ENCODE assay signal across 1 cellular context in the genomic region with DNA sequence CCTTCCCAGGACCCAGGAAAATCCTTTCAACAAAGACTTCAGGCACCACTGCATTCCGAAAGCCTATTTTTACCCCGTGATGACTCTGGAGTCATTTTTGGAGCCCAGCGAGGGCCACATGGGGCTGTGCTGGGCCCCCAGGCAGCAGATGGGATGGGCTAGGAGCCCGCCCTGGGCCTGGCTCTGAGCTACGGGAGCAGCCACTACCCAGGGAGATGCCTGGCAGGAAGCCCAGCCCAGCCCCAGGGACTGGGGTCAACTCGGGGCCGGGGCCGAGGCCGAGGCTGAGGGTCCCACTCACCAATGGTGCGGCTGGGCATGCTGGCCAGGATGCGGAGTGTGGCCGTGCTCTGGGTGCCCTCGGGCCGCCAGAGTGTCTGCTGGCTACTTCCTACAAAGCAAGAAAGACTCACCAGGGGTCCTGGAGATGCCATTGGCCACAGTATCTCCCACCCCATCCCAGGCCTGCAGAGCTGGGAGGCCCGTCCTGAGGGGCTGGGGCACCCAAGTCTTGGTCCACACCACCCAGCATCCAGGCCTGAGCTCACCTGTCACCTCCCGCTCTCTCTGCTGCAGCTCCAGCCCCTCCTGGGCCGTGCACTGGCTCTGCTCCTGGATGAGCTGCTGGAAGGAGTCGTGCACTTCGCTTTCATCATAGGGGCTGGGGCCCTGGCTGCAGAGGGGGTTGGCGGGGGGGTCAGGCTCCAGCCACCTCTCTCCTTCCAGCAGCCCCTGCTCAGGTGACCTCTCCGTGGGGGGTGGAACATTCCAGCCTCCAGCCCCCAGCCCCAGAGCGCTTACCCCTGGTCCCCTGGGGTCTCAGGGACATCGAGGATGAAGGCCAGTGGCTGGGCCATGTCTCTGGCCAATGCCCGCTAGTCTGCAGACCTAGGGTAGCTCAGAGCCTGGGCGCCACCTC.
TF ChIP-seq lines count a peak whose summit lies in the region.

No MANE protein-coding gene starts in this region.

TF ChIP-seq in K562, 482 proteins besides CTCF, POLR2A, EP300 and RAD21:
- TF ChIP-seq RBM22 (IDR thresholded peaks at IDR 0.05; ENCODE audit: low read depth, low read length, poor library complexity, severe bottlenecking) (no peak), POLR2AphosphoS5 (IDR thresholded peaks at IDR 0.05; ENCODE audit: control insufficient read depth, insufficient read depth, low read depth, low read length) (peak; percentile 10; the same call in 1 of the 2 replicates), KDM1A (IDR thresholded peaks at IDR 0.05) (no peak), ZNF445 (CRISPR knock-in tag; IDR thresholded peaks at IDR 0.05; ENCODE audit: low read depth) (no peak), PRMT5 (CRISPR knock-in tag; IDR thresholded peaks at IDR 0.05) (no peak), PHB2 (IDR thresholded peaks at IDR 0.05; ENCODE audit: low read depth) (no peak), RBFOX2 (IDR thresholded peaks at IDR 0.05; ENCODE audit: low read depth, low read length) (peak; percentile 10; the same call in 1 of the 2 replicates), JUND (IDR thresholded peaks at IDR 0.05; ENCODE audit: borderline replicate concordance, low read depth, low read length) (no peak), JUND (tag; IDR thresholded peaks at IDR 0.05; ENCODE audit: borderline replicate concordance, low read depth, low read length) (no peak), SRSF3 (IDR thresholded peaks at IDR 0.05; ENCODE audit: insufficient read depth, low read length) (no peak), MCM3 (IDR thresholded peaks at IDR 0.05) (no peak), ZZZ3 (IDR thresholded peaks at IDR 0.05) (no peak), CSDE1 (IDR thresholded peaks at IDR 0.05) (no peak)
- TF ChIP-seq, protein P1, sequence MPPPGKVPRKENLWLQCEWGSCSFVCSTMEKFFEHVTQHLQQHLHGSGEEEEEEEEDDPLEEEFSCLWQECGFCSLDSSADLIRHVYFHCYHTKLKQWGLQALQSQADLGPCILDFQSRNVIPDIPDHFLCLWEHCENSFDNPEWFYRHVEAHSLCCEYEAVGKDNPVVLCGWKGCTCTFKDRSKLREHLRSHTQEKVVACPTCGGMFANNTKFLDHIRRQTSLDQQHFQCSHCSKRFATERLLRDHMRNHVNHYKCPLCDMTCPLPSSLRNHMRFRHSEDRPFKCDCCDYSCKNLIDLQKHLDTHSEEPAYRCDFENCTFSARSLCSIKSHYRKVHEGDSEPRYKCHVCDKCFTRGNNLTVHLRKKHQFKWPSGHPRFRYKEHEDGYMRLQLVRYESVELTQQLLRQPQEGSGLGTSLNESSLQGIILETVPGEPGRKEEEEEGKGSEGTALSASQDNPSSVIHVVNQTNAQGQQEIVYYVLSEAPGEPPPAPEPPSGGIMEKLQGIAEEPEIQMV (tag; conservative IDR thresholded peaks at IDR 0.05; ENCODE audit: low read depth), result no peak
- TF ChIP-seq, protein P2, sequence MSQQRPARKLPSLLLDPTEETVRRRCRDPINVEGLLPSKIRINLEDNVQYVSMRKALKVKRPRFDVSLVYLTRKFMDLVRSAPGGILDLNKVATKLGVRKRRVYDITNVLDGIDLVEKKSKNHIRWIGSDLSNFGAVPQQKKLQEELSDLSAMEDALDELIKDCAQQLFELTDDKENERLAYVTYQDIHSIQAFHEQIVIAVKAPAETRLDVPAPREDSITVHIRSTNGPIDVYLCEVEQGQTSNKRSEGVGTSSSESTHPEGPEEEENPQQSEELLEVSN (IDR thresholded peaks at IDR 0.05; ENCODE audit: borderline replicate concordance in 1 of 2, extremely low read depth in 1 of 2, insufficient read depth in 1 of 2, insufficient read length in 1 of 2, low read depth in 1 of 2, low read length in 1 of 2, poor library complexity in 1 of 2, severe bottlenecking in 1 of 2), result no peak
- TF ChIP-seq, protein P3, sequence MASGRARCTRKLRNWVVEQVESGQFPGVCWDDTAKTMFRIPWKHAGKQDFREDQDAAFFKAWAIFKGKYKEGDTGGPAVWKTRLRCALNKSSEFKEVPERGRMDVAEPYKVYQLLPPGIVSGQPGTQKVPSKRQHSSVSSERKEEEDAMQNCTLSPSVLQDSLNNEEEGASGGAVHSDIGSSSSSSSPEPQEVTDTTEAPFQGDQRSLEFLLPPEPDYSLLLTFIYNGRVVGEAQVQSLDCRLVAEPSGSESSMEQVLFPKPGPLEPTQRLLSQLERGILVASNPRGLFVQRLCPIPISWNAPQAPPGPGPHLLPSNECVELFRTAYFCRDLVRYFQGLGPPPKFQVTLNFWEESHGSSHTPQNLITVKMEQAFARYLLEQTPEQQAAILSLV (tag; IDR thresholded peaks at IDR 0.05), result no peak
- TF ChIP-seq, protein P4, sequence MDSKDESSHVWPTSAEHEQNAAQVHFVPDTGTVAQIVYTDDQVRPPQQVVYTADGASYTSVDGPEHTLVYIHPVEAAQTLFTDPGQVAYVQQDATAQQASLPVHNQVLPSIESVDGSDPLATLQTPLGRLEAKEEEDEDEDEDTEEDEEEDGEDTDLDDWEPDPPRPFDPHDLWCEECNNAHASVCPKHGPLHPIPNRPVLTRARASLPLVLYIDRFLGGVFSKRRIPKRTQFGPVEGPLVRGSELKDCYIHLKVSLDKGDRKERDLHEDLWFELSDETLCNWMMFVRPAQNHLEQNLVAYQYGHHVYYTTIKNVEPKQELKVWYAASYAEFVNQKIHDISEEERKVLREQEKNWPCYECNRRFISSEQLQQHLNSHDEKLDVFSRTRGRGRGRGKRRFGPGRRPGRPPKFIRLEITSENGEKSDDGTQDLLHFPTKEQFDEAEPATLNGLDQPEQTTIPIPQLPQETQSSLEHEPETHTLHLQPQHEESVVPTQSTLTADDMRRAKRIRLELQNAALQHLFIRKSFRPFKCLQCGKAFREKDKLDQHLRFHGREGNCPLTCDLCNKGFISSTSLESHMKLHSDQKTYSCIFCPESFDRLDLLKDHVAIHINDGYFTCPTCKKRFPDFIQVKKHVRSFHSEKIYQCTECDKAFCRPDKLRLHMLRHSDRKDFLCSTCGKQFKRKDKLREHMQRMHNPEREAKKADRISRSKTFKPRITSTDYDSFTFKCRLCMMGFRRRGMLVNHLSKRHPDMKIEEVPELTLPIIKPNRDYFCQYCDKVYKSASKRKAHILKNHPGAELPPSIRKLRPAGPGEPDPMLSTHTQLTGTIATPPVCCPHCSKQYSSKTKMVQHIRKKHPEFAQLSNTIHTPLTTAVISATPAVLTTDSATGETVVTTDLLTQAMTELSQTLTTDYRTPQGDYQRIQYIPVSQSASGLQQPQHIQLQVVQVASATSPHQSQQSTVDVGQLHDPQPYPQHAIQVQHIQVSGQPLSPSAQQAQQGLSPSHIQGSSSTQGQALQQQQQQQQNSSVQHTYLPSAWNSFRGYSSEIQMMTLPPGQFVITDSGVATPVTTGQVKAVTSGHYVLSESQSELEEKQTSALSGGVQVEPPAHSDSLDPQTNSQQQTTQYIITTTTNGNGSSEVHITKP (IDR thresholded peaks at IDR 0.05; ENCODE audit: partially characterized antibody), result no peak
- TF ChIP-seq, protein P5, sequence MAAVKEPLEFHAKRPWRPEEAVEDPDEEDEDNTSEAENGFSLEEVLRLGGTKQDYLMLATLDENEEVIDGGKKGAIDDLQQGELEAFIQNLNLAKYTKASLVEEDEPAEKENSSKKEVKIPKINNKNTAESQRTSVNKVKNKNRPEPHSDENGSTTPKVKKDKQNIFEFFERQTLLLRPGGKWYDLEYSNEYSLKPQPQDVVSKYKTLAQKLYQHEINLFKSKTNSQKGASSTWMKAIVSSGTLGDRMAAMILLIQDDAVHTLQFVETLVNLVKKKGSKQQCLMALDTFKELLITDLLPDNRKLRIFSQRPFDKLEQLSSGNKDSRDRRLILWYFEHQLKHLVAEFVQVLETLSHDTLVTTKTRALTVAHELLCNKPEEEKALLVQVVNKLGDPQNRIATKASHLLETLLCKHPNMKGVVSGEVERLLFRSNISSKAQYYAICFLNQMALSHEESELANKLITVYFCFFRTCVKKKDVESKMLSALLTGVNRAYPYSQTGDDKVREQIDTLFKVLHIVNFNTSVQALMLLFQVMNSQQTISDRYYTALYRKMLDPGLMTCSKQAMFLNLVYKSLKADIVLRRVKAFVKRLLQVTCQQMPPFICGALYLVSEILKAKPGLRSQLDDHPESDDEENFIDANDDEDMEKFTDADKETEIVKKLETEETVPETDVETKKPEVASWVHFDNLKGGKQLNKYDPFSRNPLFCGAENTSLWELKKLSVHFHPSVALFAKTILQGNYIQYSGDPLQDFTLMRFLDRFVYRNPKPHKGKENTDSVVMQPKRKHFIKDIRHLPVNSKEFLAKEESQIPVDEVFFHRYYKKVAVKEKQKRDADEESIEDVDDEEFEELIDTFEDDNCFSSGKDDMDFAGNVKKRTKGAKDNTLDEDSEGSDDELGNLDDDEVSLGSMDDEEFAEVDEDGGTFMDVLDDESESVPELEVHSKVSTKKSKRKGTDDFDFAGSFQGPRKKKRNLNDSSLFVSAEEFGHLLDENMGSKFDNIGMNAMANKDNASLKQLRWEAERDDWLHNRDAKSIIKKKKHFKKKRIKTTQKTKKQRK (IDR thresholded peaks at IDR 0.05; ENCODE audit: borderline replicate concordance, low read depth, low read length), result no peak
TF ChIP-seq in K562: peak in this region for 2.
